14 cellular contexts compared by ENCODE assay signal in the genomic region with DNA sequence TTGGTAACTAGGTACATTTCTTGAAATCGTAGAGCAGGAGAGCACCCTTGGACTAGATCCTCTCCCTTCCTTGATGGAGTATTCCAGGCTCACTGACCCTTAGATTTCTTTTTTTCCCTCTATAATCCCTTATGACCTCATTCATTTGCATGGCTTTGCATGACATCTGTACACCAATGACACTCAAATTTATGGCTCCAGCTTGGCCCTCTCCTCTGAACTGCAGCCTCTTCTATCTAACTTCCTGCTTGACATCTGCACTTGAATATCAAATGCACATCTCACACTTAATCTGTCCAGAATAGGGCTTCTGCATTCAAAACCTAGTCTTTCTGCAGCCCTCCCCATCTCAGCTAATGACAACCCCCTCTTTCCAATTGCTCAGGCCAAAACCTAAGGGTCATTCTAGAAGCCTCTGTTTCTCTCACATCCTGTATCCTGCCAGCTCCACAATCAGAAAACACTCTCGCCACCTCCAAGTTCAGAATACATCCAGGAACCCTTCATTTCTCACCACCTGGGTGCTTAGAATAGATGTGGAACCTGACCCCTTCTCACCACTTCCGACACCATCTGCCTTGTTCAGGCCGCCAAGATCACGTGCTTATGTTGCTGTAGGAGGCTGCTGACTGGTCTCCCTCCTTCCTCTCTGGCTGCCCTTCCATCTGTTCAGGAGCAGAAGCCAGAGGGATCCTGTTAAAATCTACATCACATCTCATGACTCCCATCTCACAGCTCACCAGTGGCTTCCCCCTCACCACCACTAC.
A peak's percentile ranks its signal among the peaks of the same experiment; 100 is the strongest.
DNase-seq lines count a peak whose midpoint lies in the region; ATAC-seq and TF ChIP-seq lines count a peak whose summit lies in the region.
"Had no signal": no experiment of that assay in that cellular context is flagged by ENCODE, and none has a peak within 500 bp of the region (broad histone marks: within the 10 kb centered on the region; RNA-seq: fewer than 3 reads in every experiment).

No MANE protein-coding gene starts in this region.

- no peak overlapping the region for H3K23ac ChIP-seq in trophoblast cell (ENCODE audit: low read length)

- no peak overlapping the region for H2AK5ac ChIP-seq in trophoblast cell (ENCODE audit: low read length)

- H2AFZ ChIP-seq in MM.1S (ENCODE audit: low read length) (peak overlapping the region; percentile 2; the same call in 1 of the 2 replicates), trophoblast cell (ENCODE audit: insufficient read depth, low read length, poor library complexity) (no peak overlapping the region)

- H3K79me2 ChIP-seq in MM.1S (ENCODE audit: low read length), result no peaks in the 10 kb centered on the region
- no peaks in the 10 kb centered on the region for H3K79me2 ChIP-seq in trophoblast cell (ENCODE audit: control insufficient read depth, insufficient read depth, low read length, poor library complexity)

- H3K4me3 ChIP-seq in MM.1S (ENCODE audit: low read length), result no peak overlapping the region
- H3K4me3 ChIP-seq in trophoblast cell (ENCODE audit: low read depth, low read length), result no peak overlapping the region
- H3K4me3 ChIP-seq in uterus, result no peak overlapping the region
- H3K4me3 ChIP-seq: BLaER1 had no signal

- H3K4me2 ChIP-seq in MM.1S (ENCODE audit: low read depth, low read length) (peak overlapping the region; percentile 18), trophoblast cell (ENCODE audit: low read length) (no peak overlapping the region)
- H3K4me2 ChIP-seq: BLaER1 had no signal

- H3K36me3 ChIP-seq in MM.1S (replicated peaks; ENCODE audit: insufficient read depth, low read length), result no peaks in the 10 kb centered on the region
- no peaks in the 10 kb centered on the region for H3K36me3 ChIP-seq in trophoblast cell (ENCODE audit: control insufficient read depth in 1 of 2, insufficient read depth in 2 of 2, low read length in 2 of 2)
- no peaks in the 10 kb centered on the region for H3K36me3 ChIP-seq in uterus
- H3K36me3 ChIP-seq: BLaER1 had no signal

- no peak overlapping the region for H2BK12ac ChIP-seq in trophoblast cell (ENCODE audit: low read length)

- no peak overlapping the region for H4K91ac ChIP-seq in trophoblast cell (ENCODE audit: low read depth, low read length)

- ATAC-seq in GM18519 (IDR thresholded peaks at IDR 0.05; ENCODE audit: low FRiP score, unreplicated experiment) (peak; percentile 71), GM21786 (IDR thresholded peaks at IDR 0.05; ENCODE audit: unreplicated experiment) (peak; percentile 78), HG02938 (IDR thresholded peaks at IDR 0.05; ENCODE audit: unreplicated experiment) (no peak)
- ATAC-seq: Panc1 had no signal

- DNase-seq in MM.1S (peak; percentile 89), SK-N-DZ (ENCODE audit: low spot score) (peak; percentile 49), foreskin melanocyte (no peak), trophoblast cell (no peak), uterus (no peak)
- DNase-seq: activated CD4-positive, CD25-positive, alpha-beta regulatory T cell; activated naive CD4-positive, alpha-beta T cell treated with anti-CD3 and anti-CD28 coated beads for 36 hours; dermis blood vessel endothelial cell; hypothalamus had no signal

- H3F3A ChIP-seq in MM.1S (ENCODE audit: insufficient read depth, low read length), result peaks cover 9% of the 10 kb centered on the region; the same call in 1 of the 2 replicates

- no peak overlapping the region for H3K4ac ChIP-seq in trophoblast cell (ENCODE audit: low read depth, low read length)

- intact Hi-C loops in uterus (cut with DNase I; ENCODE audit: low total_unique reads), result no loop called here

- no peaks in the 10 kb centered on the region for H3K9me2 ChIP-seq in MM.1S (replicated peaks; ENCODE audit: insufficient read depth, low read length)

- no peaks in the 10 kb centered on the region for H4K20me1 ChIP-seq in MM.1S (ENCODE audit: insufficient read depth, low read length)
- H4K20me1 ChIP-seq: BLaER1 had no signal

- no peak overlapping the region for H3K14ac ChIP-seq in trophoblast cell (ENCODE audit: low read length)

- H3K27me3 ChIP-seq in MM.1S (replicated peaks; ENCODE audit: insufficient read depth, low read length) (no peaks in the 10 kb centered on the region), trophoblast cell (ENCODE audit: insufficient read depth, low read length) (no peaks in the 10 kb centered on the region), uterus (no peaks in the 10 kb centered on the region)
- H3K27me3 ChIP-seq: BLaER1 had no signal

- H3K9me3 ChIP-seq in MM.1S (replicated peaks; ENCODE audit: insufficient read depth, low read length), result no peaks in the 10 kb centered on the region
- no peaks in the 10 kb centered on the region for H3K9me3 ChIP-seq in trophoblast cell (ENCODE audit: insufficient read depth, low read depth, low read length)
- H3K9me3 ChIP-seq in uterus, result no peaks in the 10 kb centered on the region
- H3K9me3 ChIP-seq: BLaER1 had no signal

- no peak overlapping the region for H3K9ac ChIP-seq in MM.1S (ENCODE audit: low read length)
- no peak overlapping the region for H3K9ac ChIP-seq in trophoblast cell (ENCODE audit: low read length)
- H3K9ac ChIP-seq: BLaER1 had no signal

- H3K27ac ChIP-seq in MM.1S (ENCODE audit: low read length) (peak overlapping the region; percentile 71), trophoblast cell (ENCODE audit: low read depth, low read length) (no peak overlapping the region), uterus (no peak overlapping the region)
- H3K27ac ChIP-seq: BLaER1 had no signal

- no peak for TF ChIP-seq POLR2A in uterus (IDR thresholded peaks at IDR 0.05)

- no peak overlapping the region for H4K8ac ChIP-seq in trophoblast cell (ENCODE audit: low read depth, low read length)

- H2BK120ac ChIP-seq in trophoblast cell (ENCODE audit: insufficient read depth, low read length, poor library complexity), result no peak overlapping the region

- H2BK5ac ChIP-seq in trophoblast cell (ENCODE audit: low read depth, low read length, poor library complexity), result no peak overlapping the region

- no peak overlapping the region for H4K12ac ChIP-seq in trophoblast cell (ENCODE audit: low read depth, low read length)

- H3K4me1 ChIP-seq in MM.1S (ENCODE audit: low read length) (peaks cover 33% of the 10 kb centered on the region), trophoblast cell (ENCODE audit: control insufficient read depth in 1 of 2, insufficient read depth in 2 of 2, low read length in 2 of 2) (peaks cover 5% of the 10 kb centered on the region in 2 experiments), uterus (no peaks in the 10 kb centered on the region)
- H3K4me1 ChIP-seq: BLaER1 had no signal

- no peaks in the 10 kb centered on the region for H3K79me1 ChIP-seq in trophoblast cell (ENCODE audit: low read length)

- WGBS in trophoblast cell (ENCODE audit: extremely low coverage, insufficient coverage, insufficient read length), result no CpG with 5 or more reads among the region's 5 CpGs

- TF ChIP-seq CTCF in MM.1S (IDR thresholded peaks at IDR 0.05; ENCODE audit: low read length) (no peak), uterus (IDR thresholded peaks at IDR 0.05) (no peak)

- no peak overlapping the region for H3K18ac ChIP-seq in trophoblast cell (ENCODE audit: low read length)

Comparison
In these comparisons a context has a peak if more than half of its experiments do, and no peak if none do; other contexts are left out.
1. DNase-seq: peak in MM.1S (single experiment) and SK-N-DZ (single experiment); none in foreskin melanocyte (single experiment), trophoblast cell (0 of 2) and uterus (0 of 2).